Comparison of ENCODE assay signal across 19 cellular contexts in the genomic region with DNA sequence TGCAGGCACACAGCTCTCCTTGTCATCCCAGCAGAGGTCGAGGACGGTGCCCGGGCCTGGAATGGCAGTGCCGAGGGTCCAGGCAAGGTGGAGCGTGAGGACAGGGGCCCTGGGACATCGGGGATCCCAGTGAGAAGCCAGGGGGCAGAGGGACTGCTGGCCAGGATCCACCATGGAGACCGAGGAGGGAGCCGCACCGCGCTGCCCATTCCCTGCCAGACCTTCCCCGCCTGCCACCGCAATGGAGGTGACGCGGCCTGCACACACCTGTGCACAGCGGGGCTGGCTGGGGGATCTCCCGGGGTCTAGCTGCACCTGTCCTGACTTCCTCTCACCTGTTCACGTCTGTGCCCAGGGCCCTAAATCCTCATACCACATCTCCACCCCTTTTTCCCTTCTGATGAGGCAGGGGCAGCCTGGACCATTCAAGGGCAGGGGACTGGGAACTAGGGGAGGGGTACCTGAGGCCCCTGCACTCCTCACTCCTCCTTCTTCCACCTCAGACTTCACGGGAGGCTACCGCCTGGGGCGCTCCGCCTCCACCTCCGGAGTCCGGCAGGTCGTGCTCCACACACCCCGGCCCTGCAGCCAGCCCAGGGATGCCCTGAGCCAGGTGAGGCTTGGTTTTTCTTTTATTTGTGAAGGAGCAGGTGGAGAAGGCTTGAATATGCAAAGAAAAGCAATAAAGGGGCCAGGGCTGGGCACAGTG. TPM values are rescaled to one million over a fixed set of nuclear protein-coding genes. Genes with fewer than 3 reads are reported as not detected.
DNase-seq lines count a peak whose midpoint lies in the region; ATAC-seq and TF ChIP-seq lines count a peak whose summit lies in the region.
"Had no signal": no experiment of that assay in that cellular context is flagged by ENCODE, and none has a peak within 500 bp of the region (broad histone marks: within the 10 kb centered on the region; RNA-seq: fewer than 3 reads in every experiment).

No MANE protein-coding gene starts in this region.

- H3K14ac ChIP-seq in mesenchymal stem cell (ENCODE audit: low read length in 2 of 2): peak overlapping the region in 1 of 2 experiments; percentile 55

- peaks cover 22% of the 10 kb centered on the region for H3K4me1 Mint-ChIP-seq in T-helper 17 cell
- peaks cover 8% of the 10 kb centered on the region for H3K4me1 Mint-ChIP-seq in activated CD4-positive, alpha-beta T cell treated with anti-CD3 and anti-CD28 coated beads, Interleukin-2, amount 10 ng/mL, durations not matched to agents 24 days and 14 days

- H2AK5ac ChIP-seq in mesenchymal stem cell (ENCODE audit: low read length, severe bottlenecking): no peak overlapping the region

- no peak overlapping the region for H3K9ac ChIP-seq in mesenchymal stem cell (ENCODE audit: low read length)
- H3K9ac ChIP-seq: KMS-11 had no signal

- H3K36me3 ChIP-seq in mesenchymal stem cell (ENCODE audit: control insufficient read depth in 1 of 2, insufficient read depth in 2 of 2, low read depth in 1 of 2, low read length in 2 of 2) (peaks cover 0 to 8% of the 10 kb centered on the region in 2 experiments), thyroid gland (no peaks in the 10 kb centered on the region)
- H3K36me3 ChIP-seq: breast epithelium, gastrocnemius medialis, spleen had no signal

- H3K4me3 ChIP-seq in mesenchymal stem cell (ENCODE audit: insufficient read depth in 1 of 2, low read depth in 1 of 2, low read length in 2 of 2) (peak overlapping the region in 1 of 2 experiments; percentile 27), thyroid gland (replicated peaks in 1 of 3) (no peak overlapping the region)
- H3K4me3 ChIP-seq: breast epithelium, gastrocnemius medialis, spleen had no signal

- peak overlapping the region; percentile 62 for H4K91ac ChIP-seq in mesenchymal stem cell (ENCODE audit: low read length)

- no peak overlapping the region for H2BK12ac ChIP-seq in mesenchymal stem cell (ENCODE audit: low read length in 2 of 2)

- H3K18ac ChIP-seq in mesenchymal stem cell (ENCODE audit: low read depth in 1 of 2, low read length in 2 of 2): peak overlapping the region in 1 of 2 experiments; percentile 13

- H3K4ac ChIP-seq in mesenchymal stem cell (ENCODE audit: low read depth in 1 of 2, low read length in 2 of 2): no peak overlapping the region

- H2AFZ ChIP-seq in mesenchymal stem cell (ENCODE audit: low read depth, low read length): no peak overlapping the region

- no peak overlapping the region for H2BK15ac ChIP-seq in mesenchymal stem cell (ENCODE audit: low read depth, poor library complexity, severe bottlenecking)

- no peaks in the 10 kb centered on the region for H3K9me3 ChIP-seq in T-helper 17 cell (ENCODE audit: control insufficient read depth, low read length, poor library complexity, severe bottlenecking)
- H3K9me3 ChIP-seq in mesenchymal stem cell (ENCODE audit: control insufficient read depth, low read length): no peaks in the 10 kb centered on the region
- H3K9me3 ChIP-seq in thyroid gland: no peaks in the 10 kb centered on the region
- H3K9me3 ChIP-seq: breast epithelium, gastrocnemius medialis, spleen had no signal

- no peak overlapping the region for H4K8ac ChIP-seq in mesenchymal stem cell (ENCODE audit: low read length)

- no peaks in the 10 kb centered on the region for H3K36me3 Mint-ChIP-seq in T-helper 17 cell (ENCODE audit: low read depth)
- no peaks in the 10 kb centered on the region for H3K36me3 Mint-ChIP-seq in activated CD4-positive, alpha-beta T cell treated with anti-CD3 and anti-CD28 coated beads, Interleukin-2, amount 10 ng/mL, durations not matched to agents 24 days and 14 days (ENCODE audit: low read depth)
- H3K36me3 Mint-ChIP-seq: activated CD8-positive, alpha-beta memory T cell treated with anti-CD3 and anti-CD28 coated beads, Interleukin-2, amount 10 ng/mL, durations not matched to agents 7 days and 5 days had no signal

- in situ Hi-C loops in GM13977 (cut with MboI; ENCODE audit: low pct_unique_long_range_greater_than_20kb, low sequenced_read_pairs, unreplicated experiment): no loop called here

- H3K4me1 ChIP-seq in mesenchymal stem cell (ENCODE audit: control insufficient read depth, insufficient read depth, low read depth, low read length) (peaks cover 23% of the 10 kb centered on the region), thyroid gland (peaks cover 12 to 13% of the 10 kb centered on the region in 2 donors)
- H3K4me1 ChIP-seq: breast epithelium, gastrocnemius medialis had no signal

- no peaks in the 10 kb centered on the region for H3K27me3 ChIP-seq in mesenchymal stem cell (ENCODE audit: control insufficient read depth in 1 of 2, insufficient read depth in 1 of 2, low read length in 2 of 2)
- H3K27me3 ChIP-seq in thyroid gland: no peaks in the 10 kb centered on the region
- H3K27me3 ChIP-seq: breast epithelium had no signal

- intact Hi-C loops in thyroid gland (cut with DNase I): no loop called here
- intact Hi-C loops in activated CD4-positive, alpha-beta T cell treated with anti-CD3 and anti-CD28 coated beads, Interleukin-2, amount 10 ng/mL, durations not matched to agents 24 days and 14 days (cut with micrococcal nuclease): no loop called here

- H2BK120ac ChIP-seq in mesenchymal stem cell (ENCODE audit: low read depth, low read length): no peak overlapping the region

- H3K27ac ChIP-seq in mesenchymal stem cell (ENCODE audit: low read length, poor library complexity, severe bottlenecking) (no peak overlapping the region), thyroid gland (no peak overlapping the region)
- H3K27ac ChIP-seq: breast epithelium, gastrocnemius medialis, KMS-11, spleen had no signal

- H3K4me3 Mint-ChIP-seq in T-helper 17 cell: no peak overlapping the region
- H3K4me3 Mint-ChIP-seq in activated CD4-positive, alpha-beta T cell treated with anti-CD3 and anti-CD28 coated beads, Interleukin-2, amount 10 ng/mL, durations not matched to agents 24 days and 14 days: no peak overlapping the region
- H3K4me3 Mint-ChIP-seq: activated CD8-positive, alpha-beta memory T cell treated with anti-CD3 and anti-CD28 coated beads, Interleukin-2, amount 10 ng/mL, durations not matched to agents 7 days and 5 days; activated naive CD8-positive, alpha-beta T cell treated with anti-CD3 and anti-CD28 coated beads, Interleukin-2, amount 10 ng/mL, durations not matched to agents 7 days and 5 days; CD14-positive monocyte had no signal

- H3K9me3 Mint-ChIP-seq in activated CD4-positive, alpha-beta T cell treated with anti-CD3 and anti-CD28 coated beads, Interleukin-2, amount 10 ng/mL, durations not matched to agents 24 days and 14 days: no peaks in the 10 kb centered on the region
- H3K9me3 Mint-ChIP-seq: activated naive CD8-positive, alpha-beta T cell treated with anti-CD3 and anti-CD28 coated beads, Interleukin-2, amount 10 ng/mL, durations not matched to agents 7 days and 5 days; activated T-helper 2 cell treated with anti-CD3 and anti-CD28 coated beads, Interferon-gamma antibody, Interleukin-2, Interleukin-4, amounts not matched to agents 10 μg/mL and 5 μg/mL and 100 μg/mL, durations not matched to agents 14 hours and 24 hours and 36 hours; nephron had no signal

- no peak for TF ChIP-seq POLR2A in thyroid gland (IDR thresholded peaks at IDR 0.05)

- H3K27ac Mint-ChIP-seq in T-helper 17 cell: peak overlapping the region; percentile 83
- H3K27ac Mint-ChIP-seq in activated CD4-positive, alpha-beta T cell treated with anti-CD3 and anti-CD28 coated beads, Interleukin-2, amount 10 ng/mL, durations not matched to agents 24 days and 14 days: no peak overlapping the region
- H3K27ac Mint-ChIP-seq: activated CD8-positive, alpha-beta memory T cell treated with anti-CD3 and anti-CD28 coated beads, Interleukin-2, amount 10 ng/mL, durations not matched to agents 7 days and 5 days; activated naive CD8-positive, alpha-beta T cell treated with anti-CD3 and anti-CD28 coated beads, Interleukin-2, amount 10 ng/mL, durations not matched to agents 7 days and 5 days; activated T-helper 2 cell treated with anti-CD3 and anti-CD28 coated beads, Interferon-gamma antibody, Interleukin-2, Interleukin-4, amounts not matched to agents 10 μg/mL and 5 μg/mL and 100 μg/mL, durations not matched to agents 14 hours and 24 hours and 36 hours; CD14-positive monocyte had no signal

- H2BK5ac ChIP-seq in mesenchymal stem cell (ENCODE audit: low read depth, low read length, poor library complexity, severe bottlenecking): no peak overlapping the region

- no peak overlapping the region for H3K23ac ChIP-seq in mesenchymal stem cell (ENCODE audit: low read length in 2 of 2)

- WGBS in mesenchymal stem cell: 93% methylated on average over 24 of the region's 25 CpGs
- 89 to 93% methylated on average over 21 to 25 of the region's 25 CpGs for WGBS in thyroid gland, 2 donors

- no peaks in the 10 kb centered on the region for H3K79me1 ChIP-seq in mesenchymal stem cell (replicated peaks; ENCODE audit: low read length, poor library complexity, severe bottlenecking)

- TF ChIP-seq CTCF in GM13977 (IDR thresholded peaks at IDR 0.05; ENCODE audit: extremely low read depth, insufficient read depth, missing control alignments): no peak
- no peak for TF ChIP-seq CTCF in thyroid gland (IDR thresholded peaks at IDR 0.05)

- ATAC-seq in T-helper 17 cell: no peak
- ATAC-seq: gastrocnemius medialis had no signal

- no peaks in the 10 kb centered on the region for H3K27me3 Mint-ChIP-seq in T-helper 17 cell
- H3K27me3 Mint-ChIP-seq in activated CD4-positive, alpha-beta T cell treated with anti-CD3 and anti-CD28 coated beads, Interleukin-2, amount 10 ng/mL, durations not matched to agents 24 days and 14 days: peaks cover 12% of the 10 kb centered on the region

- DNase-seq in 8988T (peak; percentile 26), GM13977 (ENCODE audit: low spot score) (peak; percentile 24), T-helper 17 cell (no peak), mesenchymal stem cell (no peak), foreskin melanocyte (no peak), thyroid gland (no peak), retina (no peak)
- no peak for DNase-seq in activated CD4-positive, alpha-beta T cell treated with anti-CD3 and anti-CD28 coated beads, Interleukin-2, amount 10 ng/mL, durations not matched to agents 24 days and 14 days
- DNase-seq: activated naive CD8-positive, alpha-beta T cell treated with anti-CD3 and anti-CD28 coated beads, Interleukin-2, amount 10 ng/mL, durations not matched to agents 7 days and 5 days; gastrocnemius medialis; spleen; stimulated activated CD4-positive, alpha-beta T cell treated with anti-CD3 and anti-CD28 coated beads, Interleukin-4, amount 100 ng/mL, for 4 hours had no signal

- no peak overlapping the region for H3K4me2 ChIP-seq in mesenchymal stem cell (ENCODE audit: low read length, poor library complexity, severe bottlenecking)
- H3K4me2 ChIP-seq: KMS-11 had no signal

RNA-seq across cellular contexts. Expression of a gene that starts 6.9 kb away (rescaled TPM):
- 1 to 10 TPM; 1.3 TPM for total RNA-seq in T-helper 17 cell
- polyA plus RNA-seq in mesenchymal stem cell (2013, experiment 1 of 2): 0.57 TPM
- 0.58 TPM for polyA plus RNA-seq in mesenchymal stem cell (2013, experiment 2 of 2)
- 1 to 10 TPM in 2 of 4 donors, under 1 TPM in 1, not detected in 1; 0.40 to 1.3 (median 1.0) TPM for total RNA-seq in thyroid gland
- 0.17 and 0.49 TPM in 2 replicates for total RNA-seq in activated CD4-positive, alpha-beta T cell treated with anti-CD3 and anti-CD28 coated beads, Interleukin-2, amount 10 ng/mL, durations not matched to agents 24 days and 14 days
- total RNA-seq: RPMI7951 had no signal
- polyA plus RNA-seq: CD14-positive monocyte had no signal

RNA-seq across cellular contexts. Expression of a gene that starts 11.6 kb away (rescaled TPM):
- 100 to 1,000 TPM in 1 of 2 donors, 10 to 100 TPM in 1; 94.7 to 104 TPM for total RNA-seq in T-helper 17 cell
- 47.5 TPM for polyA plus RNA-seq in mesenchymal stem cell (2013, experiment 1 of 2)
- polyA plus RNA-seq in mesenchymal stem cell (2013, experiment 2 of 2): 47.0 TPM
- 10 to 100 TPM; 22.7 to 37.8 (median 27.9) TPM for total RNA-seq in thyroid gland
- total RNA-seq in activated CD4-positive, alpha-beta T cell treated with anti-CD3 and anti-CD28 coated beads, Interleukin-2, amount 10 ng/mL, durations not matched to agents 24 days and 14 days: 113 and 121 TPM in 2 replicates

RNA-seq across cellular contexts. Expression of a gene that starts 26.6 kb away (rescaled TPM):
- total RNA-seq in T-helper 17 cell (1 to 10 TPM; 1.4 to 1.7 TPM), thyroid gland (1 to 10 TPM in 1 of 4 donors, not detected in 3; 2.0 TPM)
- 0.47 TPM for polyA plus RNA-seq in mesenchymal stem cell (2013, experiment 1 of 2)
- 0.56 TPM for polyA plus RNA-seq in mesenchymal stem cell (2013, experiment 2 of 2)
- 2.7 and 2.9 TPM in 2 replicates for total RNA-seq in activated CD4-positive, alpha-beta T cell treated with anti-CD3 and anti-CD28 coated beads, Interleukin-2, amount 10 ng/mL, durations not matched to agents 24 days and 14 days
- total RNA-seq: breast epithelium, RPMI7951 had no signal

RNA-seq across cellular contexts. Expression of a gene that starts 48.4 kb away (rescaled TPM):
- total RNA-seq in T-helper 17 cell: 10 to 100 TPM; 33.1 to 45.9 TPM
- polyA plus RNA-seq in mesenchymal stem cell (2013, experiment 1 of 2): 5.6 TPM
- 5.7 TPM for polyA plus RNA-seq in mesenchymal stem cell (2013, experiment 2 of 2)
- 10 to 100 TPM; 26.1 to 34.6 (median 28.0) TPM for total RNA-seq in thyroid gland
- total RNA-seq in activated CD4-positive, alpha-beta T cell treated with anti-CD3 and anti-CD28 coated beads, Interleukin-2, amount 10 ng/mL, durations not matched to agents 24 days and 14 days: 112 and 114 TPM in 2 replicates

RNA-seq across cellular contexts. Expression of a gene that starts 54.3 kb away (rescaled TPM):
- total RNA-seq in T-helper 17 cell (10 to 100 TPM; 45.2 to 48.1 TPM), thyroid gland (10 to 100 TPM; 28.4 to 67.2 (median 45.5) TPM)
- 45.2 TPM for polyA plus RNA-seq in mesenchymal stem cell (2013, experiment 1 of 2)
- polyA plus RNA-seq in mesenchymal stem cell (2013, experiment 2 of 2): 47.7 TPM
- total RNA-seq in activated CD4-positive, alpha-beta T cell treated with anti-CD3 and anti-CD28 coated beads, Interleukin-2, amount 10 ng/mL, durations not matched to agents 24 days and 14 days: 52.8 and 59.9 TPM in 2 replicates

Comparison
In these comparisons a context has a peak if more than half of its experiments do, and no peak if none do; other contexts are left out.
1. DNase-seq: peak in 8988T (single experiment) and GM13977 (single experiment); none in T-helper 17 cell (0 of 3), mesenchymal stem cell (single experiment), foreskin melanocyte (single experiment), thyroid gland (0 of 2), retina (single experiment) and activated CD4-positive, alpha-beta T cell treated with anti-CD3 and anti-CD28 coated beads, Interleukin-2, amount 10 ng/mL, durations not matched to agents 24 days and 14 days (single experiment).